In genomic region chr19:17052439-17052838, GRCh38 we compare ENCODE assay signal across 8 cellular contexts. TPM values are rescaled to one million over a fixed set of nuclear protein-coding genes. Genes with fewer than 3 reads are reported as not detected.
A peak's percentile ranks its signal among the peaks of the same experiment; 100 is the strongest.
DNase-seq lines count a peak whose midpoint lies in the region; ATAC-seq and TF ChIP-seq lines count a peak whose summit lies in the region.

No MANE protein-coding gene starts in this region.

- peak; percentile 58 to 66 (median 58); a peak in 5 of 6 replicates for TF ChIP-seq CTCF in HCT116 (IDR thresholded peaks at IDR 0.05 in 2 of 3, conservative IDR thresholded peaks at IDR 0.05 in 1 of 3; ENCODE audit: borderline replicate concordance in 1 of 3, insufficient read depth in 1 of 3, low read depth in 2 of 3, low read length in 2 of 3)
- TF ChIP-seq CTCF in osteoblast (IDR thresholded peaks at IDR 0.05; ENCODE audit: extremely low read depth, low read depth, low read length), result peak; percentile 62

- H3K9me3 ChIP-seq in HCT116 (ENCODE audit: control insufficient read depth in 1 of 2, insufficient read depth in 1 of 2, low read depth in 1 of 2, low read length in 2 of 2) (no peaks in the 10 kb centered on the region), osteoblast (ENCODE audit: low read depth, low read length) (no peaks in the 10 kb centered on the region)

- TF ChIP-seq RAD21 in HCT116 (IDR thresholded peaks at IDR 0.05; ENCODE audit: low read depth), result peak; percentile 78

- H3K4me2 ChIP-seq in HCT116 (ENCODE audit: low read length) (no peak overlapping the region), osteoblast (ENCODE audit: insufficient read depth, low read length) (no peak overlapping the region)

- H3K36me3 ChIP-seq in HCT116 (ENCODE audit: control insufficient read depth in 1 of 2, insufficient read depth in 2 of 2, low read length in 2 of 2) (peaks cover 11 to 13% of the 10 kb centered on the region in 2 experiments), osteoblast (ENCODE audit: insufficient read depth, low read length) (peaks cover under 1% of the 10 kb centered on the region)

- H3K4me3 ChIP-seq in HCT116 (replicated peaks in 1 of 2; ENCODE audit: low read depth in 1 of 2, low read length in 2 of 2) (no peak overlapping the region), osteoblast (ENCODE audit: insufficient read depth, low read length) (no peak overlapping the region)

- CTCF ChIA-PET in HCT116 (lab: Charles Lee), result interaction anchor here (0.6 to 2.4 kb wide), 9 partner anchors 9 to 337 kb away, joined by 3 to 25 read pairs (median 4); no protein-coding TSS in a partner anchor

- H3K27ac ChIP-seq in HCT116 (ENCODE audit: low read depth, low read length) (no peak overlapping the region), osteoblast (ENCODE audit: low read depth, low read length) (no peak overlapping the region)

- DNase-seq in COLO668 (lab: John Stamatoyannopoulos, UW; ENCODE audit: unreplicated experiment), result peak; percentile 7
- DNase-seq in HCT116 (ENCODE audit: low read depth, low spot score), result peak; percentile 22
- DNase-seq in erythroblast (lab: John Stamatoyannopoulos, UW), result peak; percentile 19 to 38
- peak; percentile 92 for DNase-seq in osteoblast (ENCODE audit: insufficient read length, low spot score, missing footprints)
- no peak for DNase-seq in GF-D8 (lab: John Stamatoyannopoulos, UW)
- no peak for DNase-seq in NCI-H345 treated with DMSO at 0.1 percent for 48 hours (lab: John Stamatoyannopoulos, UW; ENCODE audit: unreplicated experiment)

- no TSS peak for BruUV-seq in HCT116 (replicated peaks; lab: Mats Ljungman, UMichigan)

- ATAC-seq in HCT116 (peak; percentile 69; the same call in 1 of the 2 replicates), SK-N-SH treated with all-trans-retinoic acid at 6 μM for 48 hours (peak; percentile 71), GM19463 (IDR thresholded peaks at IDR 0.05; ENCODE audit: unreplicated experiment) (no peak)

- no peak overlapping the region for H2AFZ ChIP-seq in HCT116 (ENCODE audit: low read depth, low read length, poor library complexity, severe bottlenecking)
- no peak overlapping the region for H2AFZ ChIP-seq in osteoblast (ENCODE audit: low read length)

- no peaks in the 10 kb centered on the region for H3K9me2 ChIP-seq in HCT116 (ENCODE audit: insufficient read depth)

- H3K9ac ChIP-seq in HCT116 (ENCODE audit: low read length), result no peak overlapping the region

- RAD21 ChIA-PET in HCT116 (lab: Charles Lee; ENCODE audit: low non-redundant PET in 1 of 2, low total read pairs in 2 of 2, uncharacterized antibody in 2 of 2, unreplicated experiment in 2 of 2), result interaction anchor here (0.5 to 1.4 kb wide), 6 partner anchors 136 to 338 kb away, joined by 3 to 5 read pairs (median 4); no protein-coding TSS in a partner anchor

- H4K20me1 ChIP-seq in HCT116 (ENCODE audit: insufficient read depth) (no peaks in the 10 kb centered on the region), osteoblast (ENCODE audit: insufficient read depth, low read length) (no peaks in the 10 kb centered on the region)

- no peak for TF ChIP-seq POLR2A in HCT116 (IDR thresholded peaks at IDR 0.05; ENCODE audit: borderline replicate concordance, extremely low read depth, insufficient read depth, insufficient read length)
- TF ChIP-seq POLR2A in erythroblast (IDR thresholded peaks at IDR 0.05; ENCODE audit: low read length), result no peak

- intact Hi-C loops in HCT116 (cut with micrococcal nuclease), result loop anchor here (1.0 kb wide), 3 partner anchors 273 to 338 kb away; no protein-coding TSS in a partner anchor

- H3K79me2 ChIP-seq in HCT116 (ENCODE audit: insufficient read depth, low read length), result no peaks in the 10 kb centered on the region
- no peaks in the 10 kb centered on the region for H3K79me2 ChIP-seq in osteoblast (ENCODE audit: insufficient read depth, low read length)

- H3K4me1 ChIP-seq in HCT116 (ENCODE audit: control insufficient read depth in 1 of 2, insufficient read depth in 2 of 2, low read length in 2 of 2) (no peaks in the 10 kb centered on the region), osteoblast (ENCODE audit: insufficient read depth, low read length) (peaks cover 3% of the 10 kb centered on the region)

- H3K27me3 ChIP-seq in HCT116 (ENCODE audit: insufficient read depth, low read length), result no peaks in the 10 kb centered on the region
- no peaks in the 10 kb centered on the region for H3K27me3 ChIP-seq in osteoblast (ENCODE audit: insufficient read depth, low read length)

- POLR2A ChIA-PET in HCT116 (lab: Charles Lee), result no interaction called here

TF ChIP-seq in HCT116, 20 proteins besides CTCF, POLR2A, EP300 and RAD21:
- TF ChIP-seq JUND (IDR thresholded peaks at IDR 0.05) (no peak), ZNF274 (IDR thresholded peaks at IDR 0.05; ENCODE audit: low read depth, low read length) (no peak), ZBTB33 (IDR thresholded peaks at IDR 0.05; ENCODE audit: extremely low read depth, insufficient replicate concordance, low read length) (no peak), YY1 (IDR thresholded peaks at IDR 0.05; ENCODE audit: extremely low read depth, insufficient replicate concordance, low read depth, low read length) (no peak), CEBPB (IDR thresholded peaks at IDR 0.05; ENCODE audit: low read depth) (no peak), ELF1 (IDR thresholded peaks at IDR 0.05; ENCODE audit: borderline replicate concordance, low read depth) (no peak), POLR2AphosphoS5 (IDR thresholded peaks at IDR 0.05; ENCODE audit: low read depth, low read length) (no peak), TCF7L2 (IDR thresholded peaks at IDR 0.05; ENCODE audit: borderline replicate concordance, extremely low read depth, insufficient read depth, insufficient read length) (no peak), MAX (IDR thresholded peaks at IDR 0.05) (no peak), SP1 (IDR thresholded peaks at IDR 0.05; ENCODE audit: low read depth) (no peak), FOSL1 (IDR thresholded peaks at IDR 0.05; ENCODE audit: low read depth) (no peak), CBX3 (IDR thresholded peaks at IDR 0.05; ENCODE audit: low read depth) (no peak)

TF ChIP-seq in SK-N-SH treated with all-trans-retinoic acid at 6 μM for 48 hours, 23 proteins besides CTCF, POLR2A, EP300 and RAD21:
- no peak for TF ChIP-seq ZFP30 (CRISPR knock-in tag; IDR thresholded peaks at IDR 0.05)
- no peak for TF ChIP-seq GLIS3 (CRISPR knock-in tag; IDR thresholded peaks at IDR 0.05)
- no peak for TF ChIP-seq TCF4 (CRISPR knock-in tag; IDR thresholded peaks at IDR 0.05; ENCODE audit: borderline replicate concordance)
- no peak for TF ChIP-seq RARB (CRISPR knock-in tag; IDR thresholded peaks at IDR 0.05)
- TF ChIP-seq ARNTL (CRISPR knock-in tag; IDR thresholded peaks at IDR 0.05; ENCODE audit: borderline replicate concordance, low read depth), result no peak
- TF ChIP-seq ZNF70 (CRISPR knock-in tag; IDR thresholded peaks at IDR 0.05), result no peak
TF ChIP-seq in SK-N-SH treated with all-trans-retinoic acid at 6 μM for 48 hours: peak in this region for 0.

RNA-seq across cellular contexts. Expression of gene HAUS8, which starts 22.8 kb away (rescaled TPM):
- total RNA-seq in HCT116 (2021; ENCODE audit: unreplicated experiment) (23.6 TPM), osteoblast (1.8 and 2.1 TPM in 2 replicates)
- 11.7 and 13.8 TPM in 2 replicates for polyA plus RNA-seq in HCT116 (2012)

RNA-seq across cellular contexts. Expression of gene MYO9B, which starts 23.1 kb away (rescaled TPM):
- 74.6 TPM for total RNA-seq in HCT116 (2021; ENCODE audit: unreplicated experiment)
- polyA plus RNA-seq in HCT116 (2012), result 51.3 and 57.0 TPM in 2 replicates
- total RNA-seq in osteoblast, result 86.9 and 96.6 TPM in 2 replicates

RNA-seq across cellular contexts. Expression of gene CPAMD8, which starts 25.8 kb away (rescaled TPM):
- total RNA-seq in HCT116 (2021; ENCODE audit: unreplicated experiment), result 0.20 TPM
- polyA plus RNA-seq in HCT116 (2012), result 0.03 and 0.22 TPM in 2 replicates
- 0.29 and 0.36 TPM in 2 replicates for total RNA-seq in osteoblast

Comparison
In these comparisons a context has a peak if more than half of its experiments do, and no peak if none do; other contexts are left out.
1. DNase-seq: peak in COLO668 (single experiment), HCT116 (single experiment), erythroblast (2 of 2) and osteoblast (single experiment); none in GF-D8 (single experiment) and NCI-H345 treated with DMSO at 0.1 percent for 48 hours (single experiment).